In genomic region chr22:21467337-21468193, GRCh38 we compare ENCODE assay signal across 7 cellular contexts. TPM values are rescaled to one million over a fixed set of nuclear protein-coding genes. Genes with fewer than 3 reads are reported as not detected.
DNase-seq lines count a peak whose midpoint lies in the region; ATAC-seq and TF ChIP-seq lines count a peak whose summit lies in the region.
"Not testable (repeated sequence)": the region's sequence is repeated elsewhere in the genome, so short reads cannot be mapped to it uniquely, and the experiment has no call there.

TSS of gene TMEM191C (plus strand) at chr22:21467387. CDS start at chr22:21467460, 73 bp downstream.

- POLR2A ChIA-PET in OCI-LY7 (lab: Charles Lee); activated naive CD8-positive, alpha-beta T cell treated with anti-CD3 and anti-CD28 coated beads, Interleukin-2, amount 10 ng/mL, durations not matched to agents 7 days and 5 days (lab: Charles Lee): not testable (repeated sequence)

- H3K4me3 ChIP-seq in OCI-LY7 (ENCODE audit: low read depth, low read length, poor library complexity, severe bottlenecking) (peak within 1 kb of the TSS; percentile 52), skeletal muscle cell (ENCODE audit: low read depth, low read length) (peak within 1 kb of the TSS; percentile 45)

- not testable (repeated sequence) for DNase-seq in OCI-LY7 (ENCODE audit: low spot score); activated naive CD8-positive, alpha-beta T cell treated with anti-CD3 and anti-CD28 coated beads, Interleukin-2, amount 10 ng/mL, durations not matched to agents 7 days and 5 days; memory B cell (ENCODE audit: low spot score in 2 of 2); skeletal muscle cell (ENCODE audit: low read depth)

- H3K9me3 Mint-ChIP-seq in activated naive CD8-positive, alpha-beta T cell treated with anti-CD3 and anti-CD28 coated beads, Interleukin-2, amount 10 ng/mL, durations not matched to agents 7 days and 5 days; memory B cell: not testable (repeated sequence)

- H3K9me3 ChIP-seq in OCI-LY7 (ENCODE audit: low read length), result not testable (repeated sequence)

- H3K9me2 ChIP-seq in OCI-LY7 (ENCODE audit: insufficient read depth, low read length), result not testable (repeated sequence)

- intact Hi-C loops in OCI-LY7 (cut with micrococcal nuclease; ENCODE audit: unreplicated experiment), result not testable (repeated sequence)

- H3K79me2 ChIP-seq in OCI-LY7 (ENCODE audit: insufficient read depth, low read depth, low read length), result not testable (repeated sequence)

- peak; percentile 24 for ATAC-seq in GM18858 (IDR thresholded peaks at IDR 0.05; ENCODE audit: unreplicated experiment)
- peak; percentile 5 for ATAC-seq in HG02870 (IDR thresholded peaks at IDR 0.05; ENCODE audit: unreplicated experiment)
- peak; percentile 0 for ATAC-seq in activated naive CD8-positive, alpha-beta T cell treated with anti-CD3 and anti-CD28 coated beads, Interleukin-2, amount 10 ng/mL, durations not matched to agents 7 days and 5 days (ENCODE audit: low read depth)
- peak; percentile 0 for ATAC-seq in esophagus mucosa
- ATAC-seq in memory B cell (ENCODE audit: low read depth), result peak; percentile 3

- H3K4me2 ChIP-seq in OCI-LY7 (ENCODE audit: low read length), result not testable (repeated sequence)

- not testable (repeated sequence) for H3K36me3 Mint-ChIP-seq in activated naive CD8-positive, alpha-beta T cell treated with anti-CD3 and anti-CD28 coated beads, Interleukin-2, amount 10 ng/mL, durations not matched to agents 7 days and 5 days; memory B cell

- CTCF ChIA-PET in OCI-LY7 (lab: Charles Lee; ENCODE audit: unreplicated experiment), result not testable (repeated sequence)

- H3K27ac ChIP-seq in OCI-LY7 (ENCODE audit: low read depth, low read length, poor library complexity, severe bottlenecking), result peak within 1 kb of the TSS; percentile 35

- H3K4me1 ChIP-seq in OCI-LY7 (ENCODE audit: insufficient read depth, low read length, poor library complexity, severe bottlenecking), result not testable (repeated sequence)

- not testable (repeated sequence) for H3K27me3 Mint-ChIP-seq in activated naive CD8-positive, alpha-beta T cell treated with anti-CD3 and anti-CD28 coated beads, Interleukin-2, amount 10 ng/mL, durations not matched to agents 7 days and 5 days; memory B cell

- peak within 1 kb of the TSS; percentile 94 for H3K27ac Mint-ChIP-seq in activated naive CD8-positive, alpha-beta T cell treated with anti-CD3 and anti-CD28 coated beads, Interleukin-2, amount 10 ng/mL, durations not matched to agents 7 days and 5 days
- H3K27ac Mint-ChIP-seq in memory B cell, result peak within 1 kb of the TSS; percentile 94

- H3K4me3 Mint-ChIP-seq in activated naive CD8-positive, alpha-beta T cell treated with anti-CD3 and anti-CD28 coated beads, Interleukin-2, amount 10 ng/mL, durations not matched to agents 7 days and 5 days, result peak within 1 kb of the TSS; percentile 90
- peak within 1 kb of the TSS; percentile 94 for H3K4me3 Mint-ChIP-seq in memory B cell

- TF ChIP-seq CTCF in OCI-LY7 (conservative IDR thresholded peaks at IDR 0.05; ENCODE audit: low read length), result not testable (repeated sequence)

- not testable (repeated sequence) for BruUV-seq in OCI-LY7 (replicated peaks; lab: Mats Ljungman, UMichigan)

- H3K4me1 Mint-ChIP-seq in activated naive CD8-positive, alpha-beta T cell treated with anti-CD3 and anti-CD28 coated beads, Interleukin-2, amount 10 ng/mL, durations not matched to agents 7 days and 5 days; memory B cell: not testable (repeated sequence)

- H4K20me1 ChIP-seq in OCI-LY7 (ENCODE audit: insufficient read depth, low read length), result not testable (repeated sequence)

- H2AFZ ChIP-seq in OCI-LY7 (ENCODE audit: low read length), result not testable (repeated sequence)

- not testable (repeated sequence) for H3K36me3 ChIP-seq in OCI-LY7 (ENCODE audit: insufficient read depth, low read length)

RNA-seq across cellular contexts. Expression of gene TMEM191C, which starts in this region (rescaled TPM):
- total RNA-seq in OCI-LY7 (2014; rRNA removed; shearing (Covaris generic)), result 0.82 and 1.2 TPM in 2 replicates
- total RNA-seq in OCI-LY7 (2022) (2.2 and 3.2 TPM in 2 replicates), esophagus mucosa (4.2 TPM)
- total RNA-seq in activated naive CD8-positive, alpha-beta T cell treated with anti-CD3 and anti-CD28 coated beads, Interleukin-2, amount 10 ng/mL, durations not matched to agents 7 days and 5 days, result 1 to 10 TPM; 5.1 to 5.4 TPM
